Comparison of ENCODE assay signal across 9 cellular contexts in the genomic region with DNA sequence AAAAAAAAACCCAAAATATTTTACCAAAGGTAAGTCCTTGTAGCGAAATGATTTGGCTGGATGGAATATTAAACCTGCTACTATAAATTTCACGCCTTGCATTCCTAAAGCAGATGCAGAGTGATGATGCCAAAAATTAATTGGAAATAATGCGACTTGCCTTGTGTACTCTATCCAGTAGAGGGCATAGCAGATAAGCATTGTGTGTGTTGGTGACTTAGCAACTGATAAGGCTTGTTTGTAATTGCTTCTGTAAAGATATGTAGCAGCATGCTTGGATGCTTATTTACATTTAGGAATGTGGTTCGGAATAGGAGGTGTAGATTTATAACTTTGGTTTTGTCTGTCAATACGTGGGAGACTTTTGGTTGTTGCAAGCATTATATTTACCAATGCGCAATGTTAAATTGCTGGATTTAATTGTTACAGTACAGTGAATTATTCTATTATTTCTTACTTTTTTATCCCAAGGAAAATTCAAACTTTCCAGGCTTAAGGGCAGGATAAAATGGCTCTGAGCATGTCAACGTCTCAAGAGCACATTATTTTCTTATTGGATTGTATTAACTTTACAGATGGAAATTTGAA.
A peak's percentile ranks its signal among the peaks of the same experiment; 100 is the strongest.
DNase-seq lines count a peak whose midpoint lies in the region; ATAC-seq, FAIRE-seq and TF ChIP-seq lines count a peak whose summit lies in the region.
"Had no signal": no experiment of that assay in that cellular context is flagged by ENCODE, and none has a peak within 500 bp of the region (broad histone marks: within the 10 kb centered on the region; RNA-seq: fewer than 3 reads in every experiment).

No MANE protein-coding gene starts in this region.

- H3K27ac ChIP-seq in A673 (ENCODE audit: low read depth, low read length, poor library complexity, severe bottlenecking) (peak overlapping the region; percentile 84), right atrium auricular region (no peak overlapping the region), thyroid gland (no peak overlapping the region)

- WGBS in thyroid gland, 2 donors, result 35 to 36% methylated on average over 7 of the region's 7 CpGs

- TF ChIP-seq CTCF in A673 (conservative IDR thresholded peaks at IDR 0.05; ENCODE audit: low read depth, low read length) (peak; percentile 94), right atrium auricular region (IDR thresholded peaks at IDR 0.05) (peak; percentile 26 to 57), thyroid gland (IDR thresholded peaks at IDR 0.05) (peak in 4 of 6 experiments; percentile 20 to 66 (median 58))

- peaks cover 4% of the 10 kb centered on the region for H3K27me3 Mint-ChIP-seq in activated T-cell treated with anti-CD3 and anti-CD28 coated beads, Interleukin-2, amount 50 U/mL, for 24 hours

- H3K27ac Mint-ChIP-seq in activated T-cell treated with anti-CD3 and anti-CD28 coated beads, Interleukin-2, amount 50 U/mL, for 24 hours, result no peak overlapping the region

- H3K4me3 Mint-ChIP-seq in activated T-cell treated with anti-CD3 and anti-CD28 coated beads, Interleukin-2, amount 50 U/mL, for 24 hours, result no peak overlapping the region
- H3K4me3 Mint-ChIP-seq: central memory CD8-positive, alpha-beta T cell had no signal

- BruUV-seq in A673 (replicated peaks; lab: Mats Ljungman, UMichigan), result no TSS peak

- no peak for ATAC-seq in stimulated activated naive CD8-positive, alpha-beta T cell treated with anti-CD3 and anti-CD28 coated beads, Interleukin-15, Interleukin-2, amounts not matched to agents 100 U/mL and 50 U/mL, for 24 hours

- no peaks in the 10 kb centered on the region for H3K36me3 ChIP-seq in A673 (ENCODE audit: insufficient read depth, low read length, poor library complexity, severe bottlenecking)
- H3K36me3 ChIP-seq in right atrium auricular region, result no peaks in the 10 kb centered on the region
- H3K36me3 ChIP-seq in thyroid gland, result no peaks in the 10 kb centered on the region

- H3K27me3 ChIP-seq in A673 (replicated peaks; ENCODE audit: insufficient read depth, low read depth, low read length, poor library complexity), result no peaks in the 10 kb centered on the region
- H3K27me3 ChIP-seq in right atrium auricular region, result no peaks in the 10 kb centered on the region
- H3K27me3 ChIP-seq in thyroid gland, result no peaks in the 10 kb centered on the region

- CTCF ChIA-PET in A673 (lab: Charles Lee), result interaction anchor here (0.7 to 1.1 kb wide), 3 partner anchors 12 to 529 kb away, joined by 3 to 5 read pairs (median 4); no protein-coding TSS in a partner anchor

- DNase-seq in A673 (ENCODE audit: low spot score) (peak; percentile 90), GM12891 (ENCODE audit: insufficient read length, low spot score) (peak; percentile 34), NCI-H1436 treated with DMSO at 0.1 percent for 48 hours (lab: John Stamatoyannopoulos, UW) (peak; percentile 34), SW480 (ENCODE audit: low spot score) (peak; percentile 70), right atrium auricular region (ENCODE audit: low spot score) (no peak), thyroid gland (no peak)
- DNase-seq in stimulated activated naive CD8-positive, alpha-beta T cell treated with anti-CD3 and anti-CD28 coated beads, Interleukin-15, Interleukin-2, amounts not matched to agents 100 U/mL and 50 U/mL, for 24 hours, result no peak
- DNase-seq in activated T-cell treated with anti-CD3 and anti-CD28 coated beads, Interleukin-2, amount 50 U/mL, for 24 hours, result no peak

- intact Hi-C loops in A673 (cut with micrococcal nuclease; ENCODE audit: unreplicated experiment), result loop anchor here (1.0 to 10.0 kb wide), 3 partner anchors 145 to 525 kb away; no protein-coding TSS in a partner anchor
- intact Hi-C loops in thyroid gland (cut with DNase I), result no loop called here

- no peaks in the 10 kb centered on the region for H3K9me3 ChIP-seq in A673 (ENCODE audit: low read depth, low read length, poor library complexity, severe bottlenecking)
- no peaks in the 10 kb centered on the region for H3K9me3 ChIP-seq in right atrium auricular region
- H3K9me3 ChIP-seq in thyroid gland, result no peaks in the 10 kb centered on the region

- no peaks in the 10 kb centered on the region for H3K4me1 Mint-ChIP-seq in activated T-cell treated with anti-CD3 and anti-CD28 coated beads, Interleukin-2, amount 50 U/mL, for 24 hours (ENCODE audit: low read depth)
- H3K4me1 Mint-ChIP-seq: central memory CD8-positive, alpha-beta T cell had no signal

- H3K4me1 ChIP-seq in A673 (ENCODE audit: insufficient read depth, low read length, poor library complexity, severe bottlenecking) (peaks cover 25% of the 10 kb centered on the region), right atrium auricular region (no peaks in the 10 kb centered on the region), thyroid gland (no peaks in the 10 kb centered on the region)

- no peaks in the 10 kb centered on the region for H3K9me3 Mint-ChIP-seq in activated T-cell treated with anti-CD3 and anti-CD28 coated beads, Interleukin-2, amount 50 U/mL, for 24 hours
- H3K9me3 Mint-ChIP-seq: central memory CD8-positive, alpha-beta T cell had no signal

- POLR2A ChIA-PET in A673 (lab: Charles Lee; ENCODE audit: low non-redundant PET), result no interaction called here

- peak; percentile 5 for FAIRE-seq in GM12891 (lab: Jason Lieb, UNC)

- H3K36me3 Mint-ChIP-seq in activated T-cell treated with anti-CD3 and anti-CD28 coated beads, Interleukin-2, amount 50 U/mL, for 24 hours (ENCODE audit: low read depth), result no peaks in the 10 kb centered on the region

- no peak for TF ChIP-seq POLR2A in GM12891 (IDR thresholded peaks at IDR 0.05; ENCODE audit: low read depth, low read length)
- no peak for TF ChIP-seq POLR2A in thyroid gland (IDR thresholded peaks at IDR 0.05)

- H3K4me3 ChIP-seq in A673 (ENCODE audit: low read depth, low read length, poor library complexity, severe bottlenecking) (peak overlapping the region; percentile 29), right atrium auricular region (no peak overlapping the region), thyroid gland (replicated peaks in 1 of 3) (no peak overlapping the region)

TF ChIP-seq in GM12891, 5 proteins besides CTCF, POLR2A, EP300 and RAD21:
- no peak for TF ChIP-seq TAF1 (IDR thresholded peaks at IDR 0.05; ENCODE audit: low read depth, low read length)
- TF ChIP-seq SPI1 (IDR thresholded peaks at IDR 0.05; ENCODE audit: low read depth, low read length), result no peak
- TF ChIP-seq PAX5 (IDR thresholded peaks at IDR 0.05; ENCODE audit: insufficient read depth, low read length, severe bottlenecking), result no peak
- no peak for TF ChIP-seq POU2F2 (IDR thresholded peaks at IDR 0.05; ENCODE audit: low read depth, low read length)
- TF ChIP-seq POLR2AphosphoS5 (IDR thresholded peaks at IDR 0.05; ENCODE audit: low read depth, low read length), result no peak

Comparison
In these comparisons a context has a peak if more than half of its experiments do, and no peak if none do; other contexts are left out.
1. DNase-seq: peak in A673 (single experiment), GM12891 (single experiment), NCI-H1436 treated with DMSO at 0.1 percent for 48 hours (single experiment) and SW480 (single experiment); none in right atrium auricular region (single experiment), thyroid gland (0 of 2), stimulated activated naive CD8-positive, alpha-beta T cell treated with anti-CD3 and anti-CD28 coated beads, Interleukin-15, Interleukin-2, amounts not matched to agents 100 U/mL and 50 U/mL, for 24 hours (single experiment) and activated T-cell treated with anti-CD3 and anti-CD28 coated beads, Interleukin-2, amount 50 U/mL, for 24 hours (single experiment).
2. CTCF ChIP-seq: peak in every context shown above with its lines; median percentile 94 in A673; 58 in thyroid gland; 42 in right atrium auricular region.